9 cellular contexts compared by ENCODE assay signal in genomic region chr10:124657806-124658205, GRCh38.
DNase-seq lines count a peak whose midpoint lies in the region; ATAC-seq and TF ChIP-seq lines count a peak whose summit lies in the region.
"Had no signal": no experiment of that assay in that cellular context is flagged by ENCODE, and none has a peak within 500 bp of the region (broad histone marks: within the 10 kb centered on the region; RNA-seq: fewer than 3 reads in every experiment).

No MANE protein-coding gene starts in this region.

- H3K27ac ChIP-seq in uterus (peak overlapping the region; percentile 14 to 58), colonic mucosa (no peak overlapping the region)

- in situ Hi-C loops in astrocyte of the cerebellum (cut with HindIII; ENCODE audit: low sequenced_read_pairs): no loop called here

- TF ChIP-seq POLR2A in uterus (IDR thresholded peaks at IDR 0.05): no peak

- TF ChIP-seq CTCF in astrocyte of the cerebellum (IDR thresholded peaks at IDR 0.05; ENCODE audit: low read depth, low read length, missing control alignments) (no peak), mesothelial cell of epicardium (IDR thresholded peaks at IDR 0.05; ENCODE audit: unreplicated experiment) (no peak), uterus (IDR thresholded peaks at IDR 0.05) (no peak), colonic mucosa (IDR thresholded peaks at IDR 0.05) (no peak)

- peaks cover 8% of the 10 kb centered on the region for H3K4me1 Mint-ChIP-seq in mesothelial cell of epicardium

- H3K36me3 Mint-ChIP-seq in mesothelial cell of epicardium: peaks cover 12% of the 10 kb centered on the region

- H3K4me3 ChIP-seq in astrocyte of the cerebellum (ENCODE audit: low read depth, low read length) (no peak overlapping the region), uterus (no peak overlapping the region), colonic mucosa (no peak overlapping the region)

- no peaks in the 10 kb centered on the region for H3K9me3 Mint-ChIP-seq in mesothelial cell of epicardium

- H3K4me3 Mint-ChIP-seq in mesothelial cell of epicardium: no peak overlapping the region

- no peak overlapping the region for H3K9ac ChIP-seq in colonic mucosa (ENCODE audit: low read depth in 2 of 2, low read length in 2 of 2)

- H3K4me1 ChIP-seq in uterus (no peaks in the 10 kb centered on the region), colonic mucosa (no peaks in the 10 kb centered on the region)

- no peak for ATAC-seq in HG02571 (IDR thresholded peaks at IDR 0.05; ENCODE audit: unreplicated experiment)

- H3K36me3 ChIP-seq in uterus (no peaks in the 10 kb centered on the region), colonic mucosa (no peaks in the 10 kb centered on the region)

- H3K27me3 ChIP-seq in uterus (no peaks in the 10 kb centered on the region), colonic mucosa (no peaks in the 10 kb centered on the region)

- DNase-seq in stimulated activated naive CD4-positive, alpha-beta T cell treated with Interleukin-2 at 50 U/mL for 16 hours (lab: John Stamatoyannopoulos, UW): peak; percentile 34
- no peak for DNase-seq in stimulated activated naive CD4-positive, alpha-beta T cell (lab: John Stamatoyannopoulos, UW)
- DNase-seq in astrocyte of the cerebellum (ENCODE audit: low read depth): peak; percentile 37
- DNase-seq in mesothelial cell of epicardium (ENCODE audit: low spot score in 2 of 2, unreplicated experiment in 2 of 2): no peak
- DNase-seq in uterus: no peak
- no peak for DNase-seq in colonic mucosa
- DNase-seq in iPS-NIHi7 (ENCODE audit: extremely low spot score): no peak
- DNase-seq: NCI-H774 had no signal

- no peaks in the 10 kb centered on the region for H3K27me3 Mint-ChIP-seq in mesothelial cell of epicardium (ENCODE audit: low read depth)

- intact Hi-C loops in uterus (cut with DNase I; ENCODE audit: low total_unique reads): no loop called here
- intact Hi-C loops in colonic mucosa (cut with DNase I): no loop called here

- peak overlapping the region; percentile 54 for H3K27ac Mint-ChIP-seq in mesothelial cell of epicardium

- H3K9me3 ChIP-seq in uterus: no peaks in the 10 kb centered on the region
- H3K9me3 ChIP-seq in colonic mucosa: no peaks in the 10 kb centered on the region

Comparison
In these comparisons a context has a peak if more than half of its experiments do, and no peak if none do; other contexts are left out.
1. DNase-seq: peak in stimulated activated naive CD4-positive, alpha-beta T cell treated with Interleukin-2 at 50 U/mL for 16 hours (single experiment) and astrocyte of the cerebellum (single experiment); none in stimulated activated naive CD4-positive, alpha-beta T cell (0 of 6), mesothelial cell of epicardium (0 of 2), uterus (0 of 2), colonic mucosa (single experiment) and iPS-NIHi7 (single experiment).